11 cellular contexts compared by ENCODE assay signal in genomic region chr19:35295792-35296462, GRCh38. TPM values are rescaled to one million over a fixed set of nuclear protein-coding genes. Genes with fewer than 3 reads are reported as not detected.
DNase-seq lines count a peak whose midpoint lies in the region; ATAC-seq, FAIRE-seq and TF ChIP-seq lines count a peak whose summit lies in the region.
"Had no signal": no experiment of that assay in that cellular context is flagged by ENCODE, and none has a peak within 500 bp of the region (broad histone marks: within the 10 kb centered on the region; RNA-seq: fewer than 3 reads in every experiment).

No MANE protein-coding gene starts in this region.

- H3K36me3 ChIP-seq in Loucy (ENCODE audit: insufficient read depth, low read length) (no peaks in the 10 kb centered on the region), Caco-2 (ENCODE audit: control insufficient read depth, insufficient read depth, low read length) (no peaks in the 10 kb centered on the region)
- H3K36me3 ChIP-seq: upper lobe of left lung had no signal

- H3K4me3 Mint-ChIP-seq in natural killer cell: no peak overlapping the region
- no peak overlapping the region for H3K4me3 Mint-ChIP-seq in Caco-2 (ENCODE audit: unreplicated experiment)

- H2AFZ ChIP-seq in Loucy (ENCODE audit: low read length): peak overlapping the region; percentile 45; the same call in 1 of the 2 replicates

- H3K27me3 ChIP-seq in Loucy (ENCODE audit: insufficient read depth, low read length, poor library complexity, severe bottlenecking) (no peaks in the 10 kb centered on the region), Caco-2 (replicated peaks; ENCODE audit: control insufficient read depth, insufficient read depth, low read length) (no peaks in the 10 kb centered on the region)
- H3K27me3 ChIP-seq: upper lobe of left lung had no signal

- no peaks in the 10 kb centered on the region for H3K79me2 ChIP-seq in Loucy (ENCODE audit: insufficient read depth, low read length)

- H4K20me1 ChIP-seq in Loucy (ENCODE audit: insufficient read depth, low read length, poor library complexity, severe bottlenecking): no peaks in the 10 kb centered on the region

- no peaks in the 10 kb centered on the region for H3F3A ChIP-seq in Loucy (ENCODE audit: low read depth)

- POLR2A ChIA-PET in Caco-2 (lab: Charles Lee): no interaction called here

- no peak overlapping the region for H3K9ac ChIP-seq in Loucy (ENCODE audit: low read depth, low read length, poor library complexity, severe bottlenecking)

- no TSS peak for BruUV-seq in Caco-2 (replicated peaks; lab: Mats Ljungman, UMichigan)

- no peak for TF ChIP-seq CTCF in GM12864 (IDR thresholded peaks at IDR 0.05; ENCODE audit: low read depth, low read length, missing control alignments)
- no peak for TF ChIP-seq CTCF in Loucy (conservative IDR thresholded peaks at IDR 0.05; ENCODE audit: low read length)
- TF ChIP-seq CTCF in natural killer cell (IDR thresholded peaks at IDR 0.05): no peak
- no peak for TF ChIP-seq CTCF in D721Med (IDR thresholded peaks at IDR 0.05; ENCODE audit: insufficient read depth, missing control alignments)
- TF ChIP-seq CTCF in Caco-2 (IDR thresholded peaks at IDR 0.05; ENCODE audit: insufficient read depth in 1 of 2, low read depth in 1 of 2, low read length in 1 of 2, severe bottlenecking in 1 of 2, unreplicated experiment in 1 of 2): no peak

- H3K4me3 ChIP-seq in GM12864 (ENCODE audit: low read depth, low read length): no peak overlapping the region
- no peak overlapping the region for H3K4me3 ChIP-seq in Loucy (ENCODE audit: low read length, poor library complexity, severe bottlenecking)
- H3K4me3 ChIP-seq in Caco-2 (ENCODE audit: low read depth, low read length): no peak overlapping the region
- H3K4me3 ChIP-seq: upper lobe of left lung had no signal

- no peak overlapping the region for H3K4me2 ChIP-seq in Loucy (ENCODE audit: low read depth, low read length, poor library complexity, severe bottlenecking)

- H3K4me1 ChIP-seq in Loucy (ENCODE audit: insufficient read depth, low read length, poor library complexity, severe bottlenecking) (no peaks in the 10 kb centered on the region), Caco-2 (peaks cover 4% of the 10 kb centered on the region; the same call in 1 of the 2 replicates)

- H3K36me3 Mint-ChIP-seq in natural killer cell: no peaks in the 10 kb centered on the region
- no peaks in the 10 kb centered on the region for H3K36me3 Mint-ChIP-seq in Caco-2 (ENCODE audit: insufficient read depth, unreplicated experiment)

- no peaks in the 10 kb centered on the region for H3K27me3 Mint-ChIP-seq in natural killer cell (ENCODE audit: low read depth in 2 of 2)
- H3K27me3 Mint-ChIP-seq in Caco-2 (ENCODE audit: insufficient read depth, unreplicated experiment): peaks cover 7% of the 10 kb centered on the region

- H3K9me3 Mint-ChIP-seq in natural killer cell (no peaks in the 10 kb centered on the region), Caco-2 (ENCODE audit: unreplicated experiment) (no peaks in the 10 kb centered on the region)

- H3K9me3 ChIP-seq in Loucy (ENCODE audit: insufficient read depth, low read depth, low read length): no peaks in the 10 kb centered on the region
- no peaks in the 10 kb centered on the region for H3K9me3 ChIP-seq in Caco-2
- H3K9me3 ChIP-seq: upper lobe of left lung had no signal

- no peak for FAIRE-seq in D721Med (lab: Jason Lieb, UNC)

- peaks cover 0 to 5% of the 10 kb centered on the region in 2 donors for H3K4me1 Mint-ChIP-seq in natural killer cell
- no peaks in the 10 kb centered on the region for H3K4me1 Mint-ChIP-seq in Caco-2 (ENCODE audit: low read depth, unreplicated experiment)

- DNase-seq in GM12864 (ENCODE audit: low read depth) (peak; percentile 45), natural killer cell (peak; percentile 26), Right ventricle myocardium superior (no peak), D721Med (ENCODE audit: insufficient read length, low spot score) (no peak), Caco-2 (no peak)
- DNase-seq in activated T-cell treated with anti-CD3 and anti-CD28 coated beads, Interleukin-2, amount 50 U/mL, for 1 hour: peak; percentile 48

- H3K9me2 ChIP-seq in Loucy (replicated peaks; ENCODE audit: low read depth, low read length): no peaks in the 10 kb centered on the region

- intact Hi-C loops in natural killer cell (cut with micrococcal nuclease): no loop called here
- intact Hi-C loops in Right ventricle myocardium superior (cut with DNase I): no loop called here
- intact Hi-C loops in Caco-2 (cut with micrococcal nuclease; ENCODE audit: unreplicated experiment): no loop called here

- CTCF ChIA-PET in Caco-2 (lab: Charles Lee): interaction anchor here (0.6 kb wide), 1 partner anchor 1259 kb away, joined by 4 read pairs; no protein-coding TSS in a partner anchor

- peak; percentile 50 to 86 (median 81) for ATAC-seq in natural killer cell
- ATAC-seq in HG02798 (IDR thresholded peaks at IDR 0.05; ENCODE audit: poor library complexity, unreplicated experiment): no peak
- no peak for ATAC-seq in Right ventricle myocardium superior (ENCODE audit: poor library complexity)
- ATAC-seq: HCT116 had no signal

- peak overlapping the region in 1 of 2 donors; percentile 11 for H3K27ac Mint-ChIP-seq in natural killer cell
- no peak overlapping the region for H3K27ac Mint-ChIP-seq in Caco-2 (ENCODE audit: unreplicated experiment)

RNA-seq across cellular contexts. Expression of gene MAG, which starts 4.0 kb away (rescaled TPM):
- total RNA-seq in natural killer cell: not detected
- not detected for total RNA-seq in Right ventricle myocardium superior
- 0.41 TPM in 1 of 2 replicates, not detected in the other for total RNA-seq in Caco-2 (2022)
- total RNA-seq: lung microvascular endothelial cell had no signal

RNA-seq across cellular contexts. Expression of gene HAMP, which starts 13.6 kb away (rescaled TPM):
- total RNA-seq in natural killer cell (1 to 10 TPM in 1 of 3 donors, under 1 TPM in 2; 0.34 to 1.5 (median 0.45) TPM), Right ventricle myocardium superior (not detected), Caco-2 (2022) (not detected in 2 replicates)

RNA-seq across cellular contexts. Expression of gene USF2, which starts 27.2 kb away (rescaled TPM):
- 100 to 1,000 TPM; 243 to 253 (median 250) TPM for total RNA-seq in natural killer cell
- total RNA-seq in Right ventricle myocardium superior: 141 TPM
- 105 and 108 TPM in 2 replicates for total RNA-seq in Caco-2 (2022)

RNA-seq across cellular contexts. Expression of gene CD22, which starts 33.1 kb away (rescaled TPM):
- total RNA-seq in natural killer cell (1 to 10 TPM; 4.3 to 7.0 (median 6.0) TPM), Right ventricle myocardium superior (0.56 TPM), Caco-2 (2022) (not detected in 2 replicates)
- total RNA-seq: lung microvascular endothelial cell had no signal

RNA-seq across cellular contexts. Expression of gene LSR, which starts 47.1 kb away (rescaled TPM):
- total RNA-seq in natural killer cell: 1 to 10 TPM; 3.4 to 6.9 (median 6.7) TPM
- total RNA-seq in Right ventricle myocardium superior: 4.5 TPM
- 172 and 197 TPM in 2 replicates for total RNA-seq in Caco-2 (2022)

Comparison
In these comparisons a context has a peak if more than half of its experiments do, and no peak if none do; other contexts are left out.
1. DNase-seq: peak in GM12864 (single experiment), activated T-cell treated with anti-CD3 and anti-CD28 coated beads, Interleukin-2, amount 50 U/mL, for 1 hour (single experiment) and natural killer cell (single experiment); none in Right ventricle myocardium superior (single experiment), D721Med (single experiment) and Caco-2 (0 of 2).
2. ATAC-seq: peak in natural killer cell (3 of 3); none in HG02798 (single experiment) and Right ventricle myocardium superior (single experiment).